8 cellular contexts compared by ENCODE assay signal in genomic region chr15:35545825-35546580, GRCh38. TPM values are rescaled to one million over a fixed set of nuclear protein-coding genes. Genes with fewer than 3 reads are reported as not detected.
A peak's percentile ranks its signal among the peaks of the same experiment; 100 is the strongest.
DNase-seq lines count a peak whose midpoint lies in the region; ATAC-seq, FAIRE-seq and TF ChIP-seq lines count a peak whose summit lies in the region.

DPH6 (minus strand) TSS chr15:35546165; CDS start chr15:35546141, 24 bp downstream.

- no peak for TF ChIP-seq RAD21 in A549 (conservative IDR thresholded peaks at IDR 0.05 in 1 of 2, IDR thresholded peaks at IDR 0.05 in 1 of 2)

- TF ChIP-seq EP300 in A549 (IDR thresholded peaks at IDR 0.05), result no peak

- TF ChIP-seq CTCF in A549 (IDR thresholded peaks at IDR 0.05) (no peak), VCaP (conservative IDR thresholded peaks at IDR 0.05) (peak; percentile 8; the same call in 1 of the 2 replicates), breast epithelium (IDR thresholded peaks at IDR 0.05) (no peak), spleen (IDR thresholded peaks at IDR 0.05 in 8 of 11, conservative IDR thresholded peaks at IDR 0.05 in 3 of 11) (peak in 4 of 11 experiments; percentile 1 to 18 (median 10))

- under 1% methylated on average over 12 of the region's 69 CpGs for WGBS in A549 (ENCODE audit: missing lambda C conversion rate)
- 0 to 1% (median 1%) methylated on average over 26 to 69 of the region's 69 CpGs for WGBS in spleen, 5 donors

- H3K27me3 ChIP-seq in breast epithelium (no peaks in the 10 kb centered on the region), spleen (replicated peaks in 1 of 7) (no peaks in the 10 kb centered on the region)

- peak within 1 kb of the TSS; percentile 91 to 97 for H3K27ac ChIP-seq in A549
- peak within 1 kb of the TSS; percentile 99 for H3K27ac ChIP-seq in VCaP
- H3K27ac ChIP-seq in breast epithelium, result peak within 1 kb of the TSS; percentile 99
- H3K27ac ChIP-seq in spleen, result peak within 1 kb of the TSS; percentile 92 to 99 (median 97)

- H3K4me3 ChIP-seq in A549, result peak within 1 kb of the TSS; percentile 67
- H3K4me3 ChIP-seq in breast epithelium, result peak within 1 kb of the TSS; percentile 67 to 80 (median 79)
- peak within 1 kb of the TSS; percentile 50 to 89 (median 60) for H3K4me3 ChIP-seq in spleen

- H3K36me3 ChIP-seq in breast epithelium, result no peaks in the 10 kb centered on the region
- peaks cover 0 to 4% (median 0%) of the 10 kb centered on the region in 6 donors for H3K36me3 ChIP-seq in spleen

- peak; percentile 97 to 98 for ATAC-seq in A549
- peak; percentile 82 for ATAC-seq in GM18520 (IDR thresholded peaks at IDR 0.05; ENCODE audit: unreplicated experiment)
- peak; percentile 57 for ATAC-seq in HG03060 (IDR thresholded peaks at IDR 0.05; ENCODE audit: low read depth, unreplicated experiment)

- H3K4me2 ChIP-seq in A549, result peak within 1 kb of the TSS; percentile 85

- no peaks in the 10 kb centered on the region for H3K9me3 ChIP-seq in A549
- no peaks in the 10 kb centered on the region for H3K9me3 ChIP-seq in breast epithelium
- no peaks in the 10 kb centered on the region for H3K9me3 ChIP-seq in spleen

- FAIRE-seq in A549 (lab: Jason Lieb, UNC), result no peak

- POLR2A ChIA-PET in A549 (lab: Yijun Ruan, JAX), result interaction anchor here (0.6 to 1.1 kb wide), 4 partner anchors 9 to 341 kb away, joined by 3 to 4 read pairs (median 4); no protein-coding TSS in a partner anchor

- peaks cover 11% of the 10 kb centered on the region; the same call in 2 of the 3 replicates for H3K4me1 ChIP-seq in A549
- peaks cover 0 to 6% of the 10 kb centered on the region in 2 donors for H3K4me1 ChIP-seq in breast epithelium
- H3K4me1 ChIP-seq in spleen, result peaks cover 0 to 30% (median 21%) of the 10 kb centered on the region in 6 donors

- intact Hi-C loops in breast epithelium (cut with DNase I; ENCODE audit: low total_unique reads) (no loop called here), spleen (cut with DNase I; ENCODE audit: low total_unique reads) (no loop called here)

- CTCF ChIA-PET in A549 (lab: Yijun Ruan, JAX), result no interaction called here

- DNase-seq in A549 (ENCODE audit: low read depth in 1 of 2, low spot score in 1 of 2), result peak; percentile 14 to 82
- DNase-seq in NCI-H2171 treated with DMSO at 0.1 percent for 48 hours (lab: John Stamatoyannopoulos, UW), result peak; percentile 88
- DNase-seq in breast epithelium (ENCODE audit: low spot score in 2 of 2), result peak; percentile 60 to 70
- peak; percentile 70 for DNase-seq in inferior parietal cortex (ENCODE audit: extremely low spot score)
- peak; percentile 96 for DNase-seq in spleen

- peak; percentile 50 for TF ChIP-seq POLR2A in A549 (IDR thresholded peaks at IDR 0.05; ENCODE audit: low read length)
- peak; percentile 19 for TF ChIP-seq POLR2A in breast epithelium (IDR thresholded peaks at IDR 0.05)
- TF ChIP-seq POLR2A in spleen (IDR thresholded peaks at IDR 0.05), result peak in 2 of 3 donors; percentile 50 to 61

TF ChIP-seq in A549, 52 proteins besides CTCF, POLR2A, EP300 and RAD21 (continues in another document):
- TF ChIP-seq RARB (CRISPR knock-in tag; IDR thresholded peaks at IDR 0.05), result no peak
- no peak for TF ChIP-seq ZSCAN20 (CRISPR knock-in tag; IDR thresholded peaks at IDR 0.05)
- TF ChIP-seq CHD4 (IDR thresholded peaks at IDR 0.05; ENCODE audit: borderline replicate concordance), result no peak
- TF ChIP-seq RFX5 (IDR thresholded peaks at IDR 0.05), result no peak
- TF ChIP-seq NR3C1 (IDR thresholded peaks at IDR 0.05), result no peak
- TF ChIP-seq ZFP36 (IDR thresholded peaks at IDR 0.05; ENCODE audit: borderline replicate concordance, partially characterized antibody), result no peak
- TF ChIP-seq HOXB5 (CRISPR knock-in tag; IDR thresholded peaks at IDR 0.05), result no peak
- TF ChIP-seq BCL3 (IDR thresholded peaks at IDR 0.05), result 0 out of 3 replicates have a peak, but pooled peaks have one; percentile 28
- TF ChIP-seq FOXS1 (CRISPR knock-in tag; IDR thresholded peaks at IDR 0.05), result no peak
- TF ChIP-seq REST (IDR thresholded peaks at IDR 0.05), result no peak
- no peak for TF ChIP-seq RNF2 (IDR thresholded peaks at IDR 0.05; ENCODE audit: borderline replicate concordance, low read depth)
- TF ChIP-seq MAX (IDR thresholded peaks at IDR 0.05), result peak; percentile 89
- TF ChIP-seq PBX3 (IDR thresholded peaks at IDR 0.05), result no peak
- no peak for TF ChIP-seq ESRRA (IDR thresholded peaks at IDR 0.05; ENCODE audit: borderline replicate concordance, low read length)
- TF ChIP-seq E2F6 (IDR thresholded peaks at IDR 0.05; ENCODE audit: borderline replicate concordance, low read depth), result peak; percentile 53
- no peak for TF ChIP-seq CBX2 (IDR thresholded peaks at IDR 0.05; ENCODE audit: borderline replicate concordance, low read depth)
- no peak for TF ChIP-seq KDM1A (IDR thresholded peaks at IDR 0.05; ENCODE audit: low read depth)
- no peak for TF ChIP-seq BHLHE40 (IDR thresholded peaks at IDR 0.05; ENCODE audit: low read depth, low read length)
- no peak for TF ChIP-seq HEYL (CRISPR knock-in tag; IDR thresholded peaks at IDR 0.05)
- no peak for TF ChIP-seq GATA3 (IDR thresholded peaks at IDR 0.05; ENCODE audit: borderline replicate concordance)
- TF ChIP-seq JUN (IDR thresholded peaks at IDR 0.05), result peak; percentile 70 to 74; a peak in 4 of 5 replicates
- peak; percentile 68 for TF ChIP-seq PHF8 (IDR thresholded peaks at IDR 0.05; ENCODE audit: borderline replicate concordance, low read depth)
- no peak for TF ChIP-seq SREBF2 (IDR thresholded peaks at IDR 0.05)
- peak; percentile 35; the same call in 1 of the 2 replicates for TF ChIP-seq MYC (IDR thresholded peaks at IDR 0.05; ENCODE audit: borderline replicate concordance, low read length)
- no peak for TF ChIP-seq NPAS2 (CRISPR knock-in tag; IDR thresholded peaks at IDR 0.05; ENCODE audit: borderline replicate concordance)

RNA-seq across cellular contexts. Expression of gene DPH6, which starts in this region (rescaled TPM):
- 23.2 and 33.6 TPM in 2 replicates for polyA plus RNA-seq in A549 (2011; rRNA removed)
- 18.9 and 24.9 TPM in 2 replicates for polyA plus RNA-seq in A549 (2012; cell fraction: cytosol; rRNA removed)
- polyA plus RNA-seq in A549 (2012; cell fraction: nucleus; rRNA removed), result 4.1 and 7.6 TPM in 2 replicates
- polyA plus RNA-seq in A549 (2017; fragmentation: RNase III; extraction: RNeasy Plus Mini Kit Qiagen cat#74134 plus additional on column Dnase treatment), result 11.0 to 14.3 TPM (median 13.9 TPM) in 3 replicates
- 23.6 and 25.0 TPM in 2 replicates for polyA minus RNA-seq in A549 (2011; rRNA and poly(A)+ RNA removed)
- total RNA-seq in breast epithelium, result 10 to 100 TPM; 18.0 to 25.2 (median 20.8) TPM
- 10 to 100 TPM; 12.4 to 26.9 (median 17.3) TPM for total RNA-seq in spleen
- 1 to 10 TPM; 4.0 to 5.6 (median 4.5) TPM for polyA plus RNA-seq in spleen

Comparison
In these comparisons a context has a peak if more than half of its experiments do, and no peak if none do; other contexts are left out.
1. Peak in every context shown above with its lines: DNase-seq, ATAC-seq, H3K4me3 ChIP-seq and H3K27ac ChIP-seq.